9 cellular contexts compared by ENCODE assay signal in the genomic region with DNA sequence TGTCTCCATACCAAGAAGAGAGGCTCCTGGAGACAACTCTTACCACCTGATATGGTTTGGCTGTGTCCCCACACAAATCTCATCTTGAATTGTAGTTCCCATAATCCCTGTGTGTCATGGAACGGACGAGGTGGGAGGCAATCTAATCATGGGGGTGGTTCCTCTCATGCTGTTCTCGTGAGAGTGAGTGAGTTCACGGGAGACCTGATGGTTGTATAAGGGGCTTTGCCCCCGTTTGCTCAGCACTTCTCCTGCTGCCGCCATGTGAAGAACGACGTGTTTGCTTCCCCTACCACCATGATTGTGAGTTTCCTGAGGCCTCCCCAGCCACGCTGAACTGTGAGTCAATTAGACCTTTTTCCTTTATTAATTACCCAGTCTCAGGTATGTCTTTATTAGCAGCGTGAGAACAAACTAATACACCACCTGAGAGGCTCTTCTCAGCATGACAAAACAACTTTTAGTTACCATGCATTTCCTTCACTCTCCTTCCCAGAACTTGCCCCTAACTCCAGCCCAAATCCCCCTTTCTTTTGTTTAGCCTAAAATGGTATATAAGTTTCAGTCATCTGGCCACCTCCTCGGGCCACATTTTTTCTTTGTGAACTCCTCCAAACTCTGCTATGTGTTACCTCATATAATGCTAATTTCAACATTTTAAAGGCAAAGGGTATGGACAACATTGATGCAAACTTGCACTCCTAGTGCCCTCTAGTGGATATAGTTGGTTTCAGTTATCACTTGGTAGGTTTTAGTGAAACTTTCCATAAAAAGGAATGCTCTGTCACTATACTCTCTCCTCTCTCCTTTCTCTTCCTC. TPM values are rescaled to one million over a fixed set of nuclear protein-coding genes. Genes with fewer than 3 reads are reported as not detected.
A peak's percentile ranks its signal among the peaks of the same experiment; 100 is the strongest.
DNase-seq lines count a peak whose midpoint lies in the region; ATAC-seq, FAIRE-seq and TF ChIP-seq lines count a peak whose summit lies in the region.
"Had no signal": no experiment of that assay in that cellular context is flagged by ENCODE, and none has a peak within 500 bp of the region (broad histone marks: within the 10 kb centered on the region; RNA-seq: fewer than 3 reads in every experiment).

No MANE protein-coding gene starts in this region.

- FAIRE-seq in GM12892 (lab: Jason Lieb, UNC), result peak; percentile 85

- TF ChIP-seq POLR2A in GM12892 (IDR thresholded peaks at IDR 0.05; ENCODE audit: low read depth, low read length), result no peak

- H3K9me3 ChIP-seq in adipocyte (ENCODE audit: control insufficient read depth, low read length), result no peaks in the 10 kb centered on the region
- H3K9me3 ChIP-seq in iPS DF 6.9 (ENCODE audit: control insufficient read depth, insufficient read depth, low read length), result no peaks in the 10 kb centered on the region
- H3K9me3 ChIP-seq: neutrophil had no signal

- no peak overlapping the region for H3K27ac ChIP-seq in iPS DF 6.9 (ENCODE audit: low read length)
- H3K27ac ChIP-seq: neutrophil had no signal

- peak; percentile 75 for TF ChIP-seq CTCF in AG09319 (IDR thresholded peaks at IDR 0.05; ENCODE audit: low read depth, low read length)

- peak; percentile 67 for ATAC-seq in HG02943 (IDR thresholded peaks at IDR 0.05; ENCODE audit: low read depth, unreplicated experiment)

- H3K36me3 ChIP-seq in adipocyte (ENCODE audit: control insufficient read depth, insufficient read depth, low read length, severe bottlenecking), result no peaks in the 10 kb centered on the region
- H3K36me3 ChIP-seq in iPS DF 6.9 (ENCODE audit: control insufficient read depth, insufficient read depth, low read length), result no peaks in the 10 kb centered on the region
- H3K36me3 ChIP-seq: neutrophil had no signal

- no CpG with 5 or more reads among the region's 11 CpGs for WGBS in iPS DF 6.9 (ENCODE audit: insufficient coverage, insufficient read length)

- H3K27me3 ChIP-seq in adipocyte (replicated peaks; ENCODE audit: control insufficient read depth, insufficient read depth, low read length) (no peaks in the 10 kb centered on the region), iPS DF 6.9 (ENCODE audit: control insufficient read depth, insufficient read depth, low read length) (no peaks in the 10 kb centered on the region)
- H3K27me3 ChIP-seq: neutrophil had no signal

- peaks cover 5% of the 10 kb centered on the region for H3K4me1 ChIP-seq in adipocyte (ENCODE audit: control insufficient read depth, insufficient read depth, low read length)
- H3K4me1 ChIP-seq in iPS DF 6.9 (ENCODE audit: control insufficient read depth, insufficient read depth, low read length), result no peaks in the 10 kb centered on the region

- H3K9ac ChIP-seq in adipocyte (ENCODE audit: low read length), result no peak overlapping the region

- DNase-seq in AG09319 (ENCODE audit: extremely low read depth, low read depth) (peak; percentile 3), GM12892 (ENCODE audit: insufficient read length) (no peak), NCI-H2196 treated with DMSO at 0.1 percent for 48 hours (lab: John Stamatoyannopoulos, UW; ENCODE audit: unreplicated experiment) (peak; percentile 16), adipocyte (ENCODE audit: low read depth) (peak; percentile 85), iPS DF 6.9 (ENCODE audit: low read depth, low spot score) (peak; percentile 54), superior temporal gyrus (ENCODE audit: extremely low spot score) (peak; percentile 86)
- DNase-seq in stimulated activated CD4-positive, alpha-beta T cell treated with anti-CD3 and anti-CD28 coated beads, Interleukin-4, amount 100 ng/mL, for 4 hours, result no peak

- no peak overlapping the region for H3K4me3 ChIP-seq in adipocyte (ENCODE audit: low read length)
- H3K4me3 ChIP-seq in iPS DF 6.9 (ENCODE audit: low read length), result no peak overlapping the region

RNA-seq across cellular contexts. Expression of gene SLC25A52, which starts 58.6 kb away (rescaled TPM):
- not detected for polyA plus RNA-seq in GM12892 (2012; ENCODE audit: missing spikeins)

Comparison
In these comparisons a context has a peak if more than half of its experiments do, and no peak if none do; other contexts are left out.
1. DNase-seq: peak in AG09319 (single experiment), NCI-H2196 treated with DMSO at 0.1 percent for 48 hours (single experiment), adipocyte (single experiment), iPS DF 6.9 (single experiment) and superior temporal gyrus (single experiment); none in GM12892 (single experiment) and stimulated activated CD4-positive, alpha-beta T cell treated with anti-CD3 and anti-CD28 coated beads, Interleukin-4, amount 100 ng/mL, for 4 hours (0 of 2).